Comparison of ENCODE assay signal across 8 cellular contexts in the genomic region with DNA sequence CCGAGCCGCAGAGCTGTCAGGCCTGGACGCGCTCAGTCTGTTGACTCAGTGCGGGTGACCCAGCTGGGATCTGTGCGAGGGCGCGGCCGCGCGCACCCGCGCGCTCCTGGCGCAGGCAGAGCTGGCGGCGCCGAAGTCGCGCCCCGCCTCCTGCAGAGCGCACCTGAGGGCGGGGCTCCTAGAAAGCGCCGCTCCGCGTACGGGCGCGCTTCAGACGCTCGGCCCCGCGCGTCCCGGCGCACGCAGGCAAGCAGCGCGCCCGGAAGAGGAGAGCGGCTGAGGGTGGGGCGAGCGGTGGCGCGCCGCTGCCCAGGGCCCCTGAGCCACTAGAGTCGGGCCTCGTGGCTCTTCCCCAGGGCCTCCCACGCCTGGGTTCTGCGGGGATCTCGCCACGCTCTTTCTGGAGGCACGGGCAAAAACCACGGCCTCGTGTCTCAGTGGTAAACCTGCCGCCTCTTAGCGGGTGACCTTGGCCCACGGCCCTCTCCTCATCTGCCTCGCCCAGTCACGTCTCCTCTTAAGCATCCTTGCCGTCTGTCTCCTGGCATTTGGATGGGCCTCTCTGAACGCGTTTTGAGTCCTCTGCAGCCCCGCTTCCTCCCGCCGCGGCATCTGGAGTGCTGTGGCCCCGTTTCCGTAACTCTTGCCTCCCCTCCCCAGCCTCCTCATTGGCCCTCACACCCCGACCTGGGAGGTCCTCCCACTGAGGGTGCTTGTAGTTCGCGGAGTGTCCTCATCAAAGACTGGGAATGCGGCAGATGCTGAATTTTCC. TPM values are rescaled to one million over a fixed set of nuclear protein-coding genes. Genes with fewer than 3 reads are reported as not detected.
DNase-seq lines count a peak whose midpoint lies in the region; ATAC-seq, FAIRE-seq and TF ChIP-seq lines count a peak whose summit lies in the region.

A gene with protein sequence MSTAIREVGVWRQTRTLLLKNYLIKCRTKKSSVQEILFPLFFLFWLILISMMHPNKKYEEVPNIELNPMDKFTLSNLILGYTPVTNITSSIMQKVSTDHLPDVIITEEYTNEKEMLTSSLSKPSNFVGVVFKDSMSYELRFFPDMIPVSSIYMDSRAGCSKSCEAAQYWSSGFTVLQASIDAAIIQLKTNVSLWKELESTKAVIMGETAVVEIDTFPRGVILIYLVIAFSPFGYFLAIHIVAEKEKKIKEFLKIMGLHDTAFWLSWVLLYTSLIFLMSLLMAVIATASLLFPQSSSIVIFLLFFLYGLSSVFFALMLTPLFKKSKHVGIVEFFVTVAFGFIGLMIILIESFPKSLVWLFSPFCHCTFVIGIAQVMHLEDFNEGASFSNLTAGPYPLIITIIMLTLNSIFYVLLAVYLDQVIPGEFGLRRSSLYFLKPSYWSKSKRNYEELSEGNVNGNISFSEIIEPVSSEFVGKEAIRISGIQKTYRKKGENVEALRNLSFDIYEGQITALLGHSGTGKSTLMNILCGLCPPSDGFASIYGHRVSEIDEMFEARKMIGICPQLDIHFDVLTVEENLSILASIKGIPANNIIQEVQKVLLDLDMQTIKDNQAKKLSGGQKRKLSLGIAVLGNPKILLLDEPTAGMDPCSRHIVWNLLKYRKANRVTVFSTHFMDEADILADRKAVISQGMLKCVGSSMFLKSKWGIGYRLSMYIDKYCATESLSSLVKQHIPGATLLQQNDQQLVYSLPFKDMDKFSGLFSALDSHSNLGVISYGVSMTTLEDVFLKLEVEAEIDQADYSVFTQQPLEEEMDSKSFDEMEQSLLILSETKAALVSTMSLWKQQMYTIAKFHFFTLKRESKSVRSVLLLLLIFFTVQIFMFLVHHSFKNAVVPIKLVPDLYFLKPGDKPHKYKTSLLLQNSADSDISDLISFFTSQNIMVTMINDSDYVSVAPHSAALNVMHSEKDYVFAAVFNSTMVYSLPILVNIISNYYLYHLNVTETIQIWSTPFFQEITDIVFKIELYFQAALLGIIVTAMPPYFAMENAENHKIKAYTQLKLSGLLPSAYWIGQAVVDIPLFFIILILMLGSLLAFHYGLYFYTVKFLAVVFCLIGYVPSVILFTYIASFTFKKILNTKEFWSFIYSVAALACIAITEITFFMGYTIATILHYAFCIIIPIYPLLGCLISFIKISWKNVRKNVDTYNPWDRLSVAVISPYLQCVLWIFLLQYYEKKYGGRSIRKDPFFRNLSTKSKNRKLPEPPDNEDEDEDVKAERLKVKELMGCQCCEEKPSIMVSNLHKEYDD (N-terminal part only) (minus strand): TSS at position 74 of the 772 bp plus-strand sequence. CDS start 12,718 bp downstream, outside the sequence.

- peaks cover 27% of the 10 kb centered on the region for H3K36me3 Mint-ChIP-seq in activated T-helper 17 cell treated with anti-CD3 and anti-CD28 coated beads, Interleukin-2, amount 50 U/mL, for 72 hours (ENCODE audit: low read depth)
- H3K36me3 Mint-ChIP-seq in naive thymus-derived CD4-positive, alpha-beta T cell, result peaks cover 0 to 5% (median 3%) of the 10 kb centered on the region in 5 donors
- peaks cover 7% of the 10 kb centered on the region for H3K36me3 Mint-ChIP-seq in stimulated activated memory B cell treated with anti-CD40 and anti-IgM and Interleukin-4, amounts not matched to agents 10 μg/mL and 1 μg/mL and 100 μg/mL, for 72 hours

- peak within 1 kb of the TSS; percentile 94 for H2AFZ ChIP-seq in fibroblast of lung (ENCODE audit: low read length)

- no peaks in the 10 kb centered on the region for H3K79me2 ChIP-seq in fibroblast of lung (ENCODE audit: control insufficient read depth, insufficient read depth, low read length)

- no peaks in the 10 kb centered on the region for H3K9me3 Mint-ChIP-seq in activated T-helper 17 cell treated with anti-CD3 and anti-CD28 coated beads, Interleukin-2, amount 50 U/mL, for 72 hours
- peaks cover 0 to 3% (median 0%) of the 10 kb centered on the region in 11 donors for H3K9me3 Mint-ChIP-seq in naive thymus-derived CD4-positive, alpha-beta T cell
- H3K9me3 Mint-ChIP-seq in stimulated activated memory B cell treated with anti-CD40 and anti-IgM and Interleukin-4, amounts not matched to agents 10 μg/mL and 1 μg/mL and 100 μg/mL, for 72 hours, result peaks cover 3% of the 10 kb centered on the region

- intact Hi-C loops in naive thymus-derived CD4-positive, alpha-beta T cell (cut with micrococcal nuclease), result loop anchor here (1.0 to 5.0 kb wide), 7 partner anchors 87 to 1500 kb away; partner anchors contain the start of genes MAP2K6 (in 2 of the 2), PRKAR1A (in 2 of the 2) and BPTF (in 1 of the 2)

- H3K27ac ChIP-seq in fibroblast of lung (ENCODE audit: insufficient read depth, low read length), result peak within 1 kb of the TSS; percentile 32
- peak within 1 kb of the TSS; percentile 76 for H3K27ac ChIP-seq in naive thymus-derived CD4-positive, alpha-beta T cell (ENCODE audit: low read depth, low read length)

- in situ Hi-C loops in KBM-7 (cut with MboI; ENCODE audit: low pct_unique_long_range_greater_than_20kb, low sequenced_read_pairs), result no loop called here

- peak within 1 kb of the TSS; percentile 86 for H3K4me3 Mint-ChIP-seq in activated T-helper 17 cell treated with anti-CD3 and anti-CD28 coated beads, Interleukin-2, amount 50 U/mL, for 72 hours
- H3K4me3 Mint-ChIP-seq in naive thymus-derived CD4-positive, alpha-beta T cell, result peak within 1 kb of the TSS; percentile 90 to 97 (median 95)
- H3K4me3 Mint-ChIP-seq in stimulated activated memory B cell treated with anti-CD40 and anti-IgM and Interleukin-4, amounts not matched to agents 10 μg/mL and 1 μg/mL and 100 μg/mL, for 72 hours, result peak within 1 kb of the TSS; percentile 93

- no peaks in the 10 kb centered on the region for H4K20me1 ChIP-seq in fibroblast of lung (ENCODE audit: control insufficient read depth, extremely low read depth, insufficient read depth, low read length)

- CTCF ChIA-PET in naive thymus-derived CD4-positive, alpha-beta T cell (lab: Charles Lee), result no interaction called here

- H3K4me2 ChIP-seq in fibroblast of lung (ENCODE audit: extremely low read depth, insufficient read depth, low read length), result peak within 1 kb of the TSS; percentile 72

- no peak for TF ChIP-seq CTCF in fibroblast of lung (conservative IDR thresholded peaks at IDR 0.05 in 1 of 2, IDR thresholded peaks at IDR 0.05 in 1 of 2; ENCODE audit: low read depth in 1 of 2, low read length in 2 of 2)

- POLR2A ChIA-PET in naive thymus-derived CD4-positive, alpha-beta T cell (lab: Charles Lee), result interaction anchor here (0.7 to 3.2 kb wide), 7 partner anchors 12 to 153 kb away, joined by 3 to 23 read pairs (median 4); partner anchors contain the start of gene MAP2K6

- H3K9ac ChIP-seq in fibroblast of lung (ENCODE audit: insufficient read depth, low read length), result peak within 1 kb of the TSS; percentile 63

- H3K4me3 ChIP-seq in fibroblast of lung (replicated peaks in 1 of 4; ENCODE audit: control extremely low read depth in 1 of 4, insufficient read depth in 1 of 4, low read depth in 3 of 4, low read length in 4 of 4), result peak within 1 kb of the TSS; percentile 41 to 88 (median 60)
- peak within 1 kb of the TSS; percentile 85 for H3K4me3 ChIP-seq in naive thymus-derived CD4-positive, alpha-beta T cell (ENCODE audit: low read length)

- peaks cover 28% of the 10 kb centered on the region for H3K4me1 Mint-ChIP-seq in activated T-helper 17 cell treated with anti-CD3 and anti-CD28 coated beads, Interleukin-2, amount 50 U/mL, for 72 hours
- H3K4me1 Mint-ChIP-seq in naive thymus-derived CD4-positive, alpha-beta T cell, result peaks cover 17 to 39% (median 32%) of the 10 kb centered on the region in 7 donors
- peaks cover 36% of the 10 kb centered on the region for H3K4me1 Mint-ChIP-seq in stimulated activated memory B cell treated with anti-CD40 and anti-IgM and Interleukin-4, amounts not matched to agents 10 μg/mL and 1 μg/mL and 100 μg/mL, for 72 hours

- H3K9me3 ChIP-seq in fibroblast of lung (ENCODE audit: control insufficient read depth, insufficient read depth, low read depth, low read length), result no peaks in the 10 kb centered on the region
- no peaks in the 10 kb centered on the region for H3K9me3 ChIP-seq in naive thymus-derived CD4-positive, alpha-beta T cell (ENCODE audit: control insufficient read depth in 2 of 3, low read length in 3 of 3)

- no peaks in the 10 kb centered on the region for H3K36me3 ChIP-seq in fibroblast of lung (ENCODE audit: control insufficient read depth, insufficient read depth, low read length)
- peaks cover 0 to 4% (median 0%) of the 10 kb centered on the region in 3 experiments for H3K36me3 ChIP-seq in naive thymus-derived CD4-positive, alpha-beta T cell (ENCODE audit: control insufficient read depth in 2 of 3, insufficient read depth in 3 of 3, low read length in 3 of 3)

- H3K27me3 ChIP-seq in fibroblast of lung (ENCODE audit: control insufficient read depth, insufficient read depth, low read length), result no peaks in the 10 kb centered on the region
- H3K27me3 ChIP-seq in naive thymus-derived CD4-positive, alpha-beta T cell (ENCODE audit: control insufficient read depth in 2 of 2, insufficient read depth in 2 of 2, low read length in 2 of 2), result no peaks in the 10 kb centered on the region

- peaks cover 4% of the 10 kb centered on the region for H3K27me3 Mint-ChIP-seq in activated T-helper 17 cell treated with anti-CD3 and anti-CD28 coated beads, Interleukin-2, amount 50 U/mL, for 72 hours
- peaks cover 0 to 10% (median 4%) of the 10 kb centered on the region in 5 donors for H3K27me3 Mint-ChIP-seq in naive thymus-derived CD4-positive, alpha-beta T cell
- no peaks in the 10 kb centered on the region for H3K27me3 Mint-ChIP-seq in stimulated activated memory B cell treated with anti-CD40 and anti-IgM and Interleukin-4, amounts not matched to agents 10 μg/mL and 1 μg/mL and 100 μg/mL, for 72 hours

- ATAC-seq in GM21723 (IDR thresholded peaks at IDR 0.05; ENCODE audit: unreplicated experiment), result peak; percentile 94
- peak; percentile 95 for ATAC-seq in activated T-helper 17 cell treated with anti-CD3 and anti-CD28 coated beads, Interleukin-2, amount 50 U/mL, for 72 hours (replicated peaks)
- peak; percentile 97 for ATAC-seq in naive thymus-derived CD4-positive, alpha-beta T cell
- peak; percentile 99 for ATAC-seq in stimulated activated memory B cell treated with anti-CD40 and anti-IgM and Interleukin-4, amounts not matched to agents 10 μg/mL and 1 μg/mL and 100 μg/mL, for 72 hours

- FAIRE-seq in RCC 7860 (lab: Jason Lieb, UNC), result no peak

- peak within 1 kb of the TSS; percentile 85 for H3K27ac Mint-ChIP-seq in activated T-helper 17 cell treated with anti-CD3 and anti-CD28 coated beads, Interleukin-2, amount 50 U/mL, for 72 hours
- peak within 1 kb of the TSS; percentile 96 to 99 (median 98) for H3K27ac Mint-ChIP-seq in naive thymus-derived CD4-positive, alpha-beta T cell
- peak within 1 kb of the TSS; percentile 97 for H3K27ac Mint-ChIP-seq in stimulated activated memory B cell treated with anti-CD40 and anti-IgM and Interleukin-4, amounts not matched to agents 10 μg/mL and 1 μg/mL and 100 μg/mL, for 72 hours

- DNase-seq in DMS53 (lab: John Stamatoyannopoulos, UW) (peak; percentile 99), KBM-7 (peak; percentile 96), RCC 7860 (ENCODE audit: low spot score) (peak; percentile 83), fibroblast of lung (ENCODE audit: low read depth in 2 of 2) (peak; percentile 78 to 91)
- DNase-seq in naive thymus-derived CD4-positive, alpha-beta T cell, result peak; percentile 85 to 91 (median 89)

- H3K4me1 ChIP-seq in fibroblast of lung (ENCODE audit: control insufficient read depth, extremely low read depth, insufficient read depth, low read length), result no peaks in the 10 kb centered on the region
- H3K4me1 ChIP-seq in naive thymus-derived CD4-positive, alpha-beta T cell (ENCODE audit: control insufficient read depth in 2 of 2, insufficient read depth in 2 of 2, low read length in 2 of 2), result peaks cover 9 to 10% of the 10 kb centered on the region in 2 donors

RNA-seq across cellular contexts. Expression of the gene that starts here (rescaled TPM):
- total RNA-seq in activated T-helper 17 cell treated with anti-CD3 and anti-CD28 coated beads, Interleukin-2, amount 50 U/mL, for 72 hours, result 10 to 100 TPM; 17.1 to 77.9 TPM
- 8.5 and 17.5 TPM in 2 replicates for total RNA-seq in fibroblast of lung
- polyA plus RNA-seq in fibroblast of lung, result 4.1 and 13.1 TPM in 2 replicates
- 2.1 and 7.9 TPM in 2 replicates for polyA plus RNA-seq in fibroblast of lung (2012)
- 0.37 and 0.71 TPM in 2 replicates for polyA minus RNA-seq in fibroblast of lung (ENCODE audit: low replicate concordance)
- 10 to 100 TPM; 29.6 to 49.9 (median 41.3) TPM for total RNA-seq in naive thymus-derived CD4-positive, alpha-beta T cell
- 1 to 10 TPM; 6.0 to 9.6 TPM for polyA plus RNA-seq in naive thymus-derived CD4-positive, alpha-beta T cell

Comparison
In these comparisons a context has a peak if more than half of its experiments do, and no peak if none do; other contexts are left out.
1. Peak in every context shown above with its lines: DNase-seq, ATAC-seq, H3K4me3 ChIP-seq and H3K27ac ChIP-seq.